8 cellular contexts compared by ENCODE assay signal in the genomic region with DNA sequence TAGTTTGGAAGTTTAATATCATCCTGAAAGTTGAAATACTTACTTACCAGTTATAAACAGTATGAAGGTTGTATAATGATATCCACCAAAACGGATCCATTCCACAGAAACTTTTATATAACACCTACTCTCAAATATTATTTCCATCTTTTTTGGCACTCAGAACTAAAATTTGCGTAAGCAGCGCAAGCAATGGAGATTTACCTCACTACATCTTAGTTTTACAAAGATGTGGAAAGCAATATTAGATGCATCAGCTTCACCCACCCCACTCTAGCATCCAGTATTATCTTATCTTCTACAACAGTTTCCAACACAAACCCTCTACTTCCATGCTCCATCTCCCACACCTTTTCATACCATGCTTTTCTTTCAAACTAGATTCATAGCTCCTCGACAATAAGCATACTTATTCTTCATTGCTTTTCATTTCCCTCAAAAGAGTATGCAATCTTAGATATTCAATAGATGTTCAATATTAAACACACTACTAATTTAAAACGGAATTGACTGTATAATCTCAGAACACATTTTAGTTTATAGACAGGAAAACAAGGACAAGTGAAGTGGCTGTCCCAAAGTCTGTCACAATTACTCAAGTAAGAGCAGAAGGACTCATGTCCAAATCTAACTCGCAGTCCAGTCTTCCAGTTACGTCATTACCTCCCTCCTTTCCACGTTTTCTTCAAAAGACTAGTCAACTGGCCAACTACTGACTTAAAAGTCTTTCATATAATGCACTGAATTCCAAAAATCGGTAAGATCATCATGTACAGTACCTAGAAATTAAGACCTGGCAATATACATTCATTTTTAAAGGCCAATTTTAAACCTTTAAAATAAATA. TPM values are rescaled to one million over a fixed set of nuclear protein-coding genes. Genes with fewer than 3 reads are reported as not detected.
DNase-seq lines count a peak whose midpoint lies in the region; ATAC-seq and TF ChIP-seq lines count a peak whose summit lies in the region.

No MANE protein-coding gene starts in this region.

- peaks cover 60% of the 10 kb centered on the region for H3K4me1 Mint-ChIP-seq in activated naive CD4-positive, alpha-beta T cell treated with anti-CD3 and anti-CD28 coated beads, Interleukin-2, amount 10 ng/mL, durations not matched to agents 7 days and 5 days
- H3K4me1 Mint-ChIP-seq in activated naive CD8-positive, alpha-beta T cell treated with anti-CD3 and anti-CD28 coated beads for 36 hours, result peaks cover 59% of the 10 kb centered on the region
- peaks cover 48% of the 10 kb centered on the region for H3K4me1 Mint-ChIP-seq in type B pancreatic cell (ENCODE audit: unreplicated experiment)

- peaks cover 44% of the 10 kb centered on the region for H3K36me3 Mint-ChIP-seq in activated naive CD4-positive, alpha-beta T cell treated with anti-CD3 and anti-CD28 coated beads, Interleukin-2, amount 10 ng/mL, durations not matched to agents 7 days and 5 days
- peaks cover 60% of the 10 kb centered on the region for H3K36me3 Mint-ChIP-seq in activated naive CD8-positive, alpha-beta T cell treated with anti-CD3 and anti-CD28 coated beads for 36 hours
- peaks cover 34% of the 10 kb centered on the region for H3K36me3 Mint-ChIP-seq in type B pancreatic cell

- no peak for ATAC-seq in GM19035 (IDR thresholded peaks at IDR 0.05; ENCODE audit: unreplicated experiment)

- CTCF ChIA-PET in activated naive CD4-positive, alpha-beta T cell treated with anti-CD3 and anti-CD28 coated beads, Interleukin-2, amount 10 ng/mL, durations not matched to agents 7 days and 5 days (lab: Charles Lee), result interaction anchor here (1.1 kb wide), 1 partner anchor 40 kb away, joined by 3 read pairs; no protein-coding TSS in a partner anchor

- DNase-seq in activated naive CD4-positive, alpha-beta T cell treated with anti-CD3 and anti-CD28 coated beads, Interleukin-2, amount 10 ng/mL, durations not matched to agents 7 days and 5 days, result no peak
- no peak for DNase-seq in activated naive CD4-positive, alpha-beta T cell treated with anti-CD3 and anti-CD28 coated beads, Interleukin-2, amount 50 U/mL, for 16 hours
- no peak for DNase-seq in activated naive CD8-positive, alpha-beta T cell treated with anti-CD3 and anti-CD28 coated beads for 36 hours
- DNase-seq in left kidney (ENCODE audit: low read depth, low spot score) (peak; percentile 33), type B pancreatic cell (ENCODE audit: extremely low spot score, unreplicated experiment) (no peak), NCI-H128 (lab: John Stamatoyannopoulos, UW; ENCODE audit: unreplicated experiment) (no peak), NCI-H146 treated with DMSO at 0.1 percent for 48 hours (lab: John Stamatoyannopoulos, UW; ENCODE audit: unreplicated experiment) (no peak)

- no peaks in the 10 kb centered on the region for H3K9me3 Mint-ChIP-seq in activated naive CD4-positive, alpha-beta T cell treated with anti-CD3 and anti-CD28 coated beads, Interleukin-2, amount 10 ng/mL, durations not matched to agents 7 days and 5 days
- H3K9me3 Mint-ChIP-seq in activated naive CD8-positive, alpha-beta T cell treated with anti-CD3 and anti-CD28 coated beads for 36 hours, result no peaks in the 10 kb centered on the region
- H3K9me3 Mint-ChIP-seq in type B pancreatic cell, result no peaks in the 10 kb centered on the region

- peak overlapping the region; percentile 95 for H3K4me3 Mint-ChIP-seq in activated naive CD4-positive, alpha-beta T cell treated with anti-CD3 and anti-CD28 coated beads, Interleukin-2, amount 10 ng/mL, durations not matched to agents 7 days and 5 days
- H3K4me3 Mint-ChIP-seq in activated naive CD8-positive, alpha-beta T cell treated with anti-CD3 and anti-CD28 coated beads for 36 hours, result peak overlapping the region; percentile 97
- peak overlapping the region; percentile 87 for H3K4me3 Mint-ChIP-seq in type B pancreatic cell

- peaks cover 5% of the 10 kb centered on the region for H3K27me3 Mint-ChIP-seq in activated naive CD4-positive, alpha-beta T cell treated with anti-CD3 and anti-CD28 coated beads, Interleukin-2, amount 10 ng/mL, durations not matched to agents 7 days and 5 days
- no peaks in the 10 kb centered on the region for H3K27me3 Mint-ChIP-seq in activated naive CD8-positive, alpha-beta T cell treated with anti-CD3 and anti-CD28 coated beads for 36 hours
- no peaks in the 10 kb centered on the region for H3K27me3 Mint-ChIP-seq in type B pancreatic cell

- no peak for TF ChIP-seq CTCF in type B pancreatic cell (conservative IDR thresholded peaks at IDR 0.05)

- peak overlapping the region; percentile 99 for H3K27ac Mint-ChIP-seq in activated naive CD4-positive, alpha-beta T cell treated with anti-CD3 and anti-CD28 coated beads, Interleukin-2, amount 10 ng/mL, durations not matched to agents 7 days and 5 days
- H3K27ac Mint-ChIP-seq in activated naive CD8-positive, alpha-beta T cell treated with anti-CD3 and anti-CD28 coated beads for 36 hours, result peak overlapping the region; percentile 98
- peak overlapping the region; percentile 99 for H3K27ac Mint-ChIP-seq in type B pancreatic cell

RNA-seq across cellular contexts. Expression of gene PPP2CA, which starts 2.2 kb away (rescaled TPM):
- total RNA-seq in activated naive CD8-positive, alpha-beta T cell treated with anti-CD3 and anti-CD28 coated beads for 36 hours, result 100 to 1,000 TPM; 183 to 193 TPM
- total RNA-seq in type B pancreatic cell (ENCODE audit: low replicate concordance), result 141 and 152 TPM in 2 replicates

RNA-seq across cellular contexts. Expression of gene SKP1, which starts 46.9 kb away (rescaled TPM):
- total RNA-seq in activated naive CD8-positive, alpha-beta T cell treated with anti-CD3 and anti-CD28 coated beads for 36 hours, result 100 to 1,000 TPM; 253 to 260 TPM
- total RNA-seq in type B pancreatic cell (ENCODE audit: low replicate concordance), result 308 and 332 TPM in 2 replicates
